In the genomic region with DNA sequence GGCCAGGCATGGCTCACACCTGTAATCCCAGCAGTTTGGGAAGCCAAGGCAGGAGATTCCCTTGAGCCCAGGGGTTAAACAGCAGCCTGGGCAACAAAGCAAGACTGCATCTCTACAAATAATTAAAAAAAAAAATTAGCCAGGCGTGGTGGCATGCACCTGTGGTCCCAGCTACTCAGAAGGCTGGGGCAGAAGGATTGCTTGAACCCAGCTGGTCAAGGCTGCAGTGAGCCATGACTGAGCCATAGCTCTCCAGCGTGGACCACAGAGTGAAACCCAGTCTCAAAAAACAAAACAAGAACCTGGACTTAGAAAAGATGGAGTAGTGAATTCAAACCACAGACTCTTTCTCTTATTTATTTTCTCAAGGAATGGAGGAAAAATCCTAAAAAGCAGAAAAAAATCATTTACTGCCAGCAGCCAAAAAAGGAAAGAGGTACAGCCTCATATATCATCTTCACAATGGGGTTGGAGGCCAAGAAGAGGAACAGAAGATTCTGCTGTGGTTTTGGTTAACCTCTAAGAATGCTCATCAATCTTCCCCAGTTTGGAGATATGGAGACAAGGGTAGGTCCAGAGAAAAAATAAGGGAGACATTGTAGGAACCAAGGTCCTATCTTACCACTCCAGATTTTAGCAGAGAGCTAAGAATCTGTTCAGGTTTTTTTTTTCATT, we compare ENCODE assay signal across 12 cellular contexts. TPM values are rescaled to one million over a fixed set of nuclear protein-coding genes. Genes with fewer than 3 reads are reported as not detected.
DNase-seq lines count a peak whose midpoint lies in the region; ATAC-seq and TF ChIP-seq lines count a peak whose summit lies in the region.
"Had no signal": no experiment of that assay in that cellular context is flagged by ENCODE, and none has a peak within 500 bp of the region (broad histone marks: within the 10 kb centered on the region; RNA-seq: fewer than 3 reads in every experiment).

No MANE protein-coding gene starts in this region.

- no peaks in the 10 kb centered on the region for H3K27me3 ChIP-seq in foreskin keratinocyte
- no peaks in the 10 kb centered on the region for H3K27me3 ChIP-seq in neuronal stem cell (ENCODE audit: control insufficient read depth in 3 of 3, insufficient read depth in 3 of 3, low read depth in 1 of 3, low read length in 3 of 3)
- H3K27me3 ChIP-seq: dorsolateral prefrontal cortex had no signal

- no peak overlapping the region for H3K18ac ChIP-seq in neuronal stem cell (ENCODE audit: low read length)

- H2AFZ ChIP-seq in neuronal stem cell (ENCODE audit: low read length) = no peak overlapping the region

- no peak overlapping the region for H3K23ac ChIP-seq in neuronal stem cell (ENCODE audit: low read depth, low read length, poor library complexity)

- no peak overlapping the region for H2BK120ac ChIP-seq in neuronal stem cell (ENCODE audit: low read depth, low read length)

- TF ChIP-seq POLR2A in NB4 (IDR thresholded peaks at IDR 0.05; ENCODE audit: extremely low read depth, insufficient read length) = no peak

- H2BK12ac ChIP-seq in neuronal stem cell (ENCODE audit: low read length) = no peak overlapping the region

- H3K9me3 ChIP-seq in neuronal stem cell (replicated peaks in 1 of 2; ENCODE audit: control insufficient read depth in 2 of 2, insufficient read depth in 1 of 2, low read depth in 1 of 2, low read length in 2 of 2) = no peaks in the 10 kb centered on the region
- H3K9me3 ChIP-seq: A549 had no signal

- H4K8ac ChIP-seq in neuronal stem cell (ENCODE audit: low read depth, low read length) = no peak overlapping the region

- no peak overlapping the region for H3K27ac ChIP-seq in foreskin keratinocyte
- H3K27ac ChIP-seq in neuronal stem cell (replicated peaks; ENCODE audit: low read length) = no peak overlapping the region
- H3K27ac ChIP-seq: A549, dorsolateral prefrontal cortex had no signal

- H3K14ac ChIP-seq in neuronal stem cell (ENCODE audit: low read length) = no peak overlapping the region

- no peak overlapping the region for H2AK5ac ChIP-seq in neuronal stem cell (ENCODE audit: low read depth, low read length)

- ATAC-seq in GM19452 (IDR thresholded peaks at IDR 0.05; ENCODE audit: unreplicated experiment) (peak; percentile 84), HG02973 (IDR thresholded peaks at IDR 0.05; ENCODE audit: unreplicated experiment) (peak; percentile 81), foreskin keratinocyte (no peak)
- ATAC-seq: A549 had no signal

- no CpG with 5 or more reads among the region's 2 CpGs for WGBS in neuronal stem cell (ENCODE audit: extremely low coverage in 2 of 2, insufficient read length in 2 of 2, insufficient replicate concordance in 1 of 2), 2 donors

- DNase-seq in AG10803 (ENCODE audit: low read depth) = peak; percentile 59
- peak; percentile 18 for DNase-seq in NB4 (ENCODE audit: low read depth)
- DNase-seq in foreskin keratinocyte = no peak
- no peak for DNase-seq in ACHN
- DNase-seq in neuronal stem cell (ENCODE audit: low spot score) = no peak
- no peak for DNase-seq in posterior cingulate gyrus
- DNase-seq: activated naive CD4-positive, alpha-beta T cell; dorsolateral prefrontal cortex; T-helper 9 cell had no signal

- no peak overlapping the region for H3K4ac ChIP-seq in neuronal stem cell (ENCODE audit: low read length)

- H3K4me1 ChIP-seq in foreskin keratinocyte (no peaks in the 10 kb centered on the region), neuronal stem cell (ENCODE audit: control insufficient read depth in 2 of 2, insufficient read depth in 1 of 2, low read depth in 1 of 2, low read length in 2 of 2) (no peaks in the 10 kb centered on the region)
- H3K4me1 ChIP-seq: A549 had no signal

- H2BK15ac ChIP-seq in neuronal stem cell (ENCODE audit: low read length) = no peak overlapping the region

- no peak overlapping the region for H2BK5ac ChIP-seq in neuronal stem cell (ENCODE audit: low read length)

- no peaks in the 10 kb centered on the region for H3K79me1 ChIP-seq in neuronal stem cell (ENCODE audit: low read depth, low read length)

- TF ChIP-seq CTCF in AG10803 (conservative IDR thresholded peaks at IDR 0.05; ENCODE audit: low read length) (no peak), NB4 (IDR thresholded peaks at IDR 0.05; ENCODE audit: low read depth, low read length) (no peak), foreskin keratinocyte (conservative IDR thresholded peaks at IDR 0.05) (no peak)

- intact Hi-C loops in posterior cingulate gyrus (cut with DNase I) = no loop called here

- H3K4me2 ChIP-seq in neuronal stem cell (ENCODE audit: insufficient read depth, low read length, poor library complexity, severe bottlenecking) = no peak overlapping the region
- H3K4me2 ChIP-seq: A549 had no signal

- H3K36me3 ChIP-seq in neuronal stem cell (replicated peaks in 1 of 2; ENCODE audit: control insufficient read depth in 2 of 2, insufficient read depth in 2 of 2, low read length in 2 of 2) = no peaks in the 10 kb centered on the region

- H3K4me3 ChIP-seq in AG10803 (ENCODE audit: low read length) (no peak overlapping the region), NB4 (ENCODE audit: low read depth, low read length) (no peak overlapping the region), neuronal stem cell (ENCODE audit: low read length in 2 of 2) (no peak overlapping the region)
- H3K4me3 ChIP-seq: A549, dorsolateral prefrontal cortex had no signal

- no peak overlapping the region for H4K91ac ChIP-seq in neuronal stem cell (ENCODE audit: low read depth, low read length, poor library complexity)

- no peak overlapping the region for H3K9ac ChIP-seq in neuronal stem cell (ENCODE audit: low read depth, low read length, poor library complexity)

- in situ Hi-C loops in ACHN (cut with HindIII; ENCODE audit: low pct_ligation_motif_present, low pct_unique_long_range_greater_than_20kb, low sequenced_read_pairs) = no loop called here

RNA-seq across cellular contexts. Expression of a gene that starts 40.0 kb away (rescaled TPM):
- 57.7 and 62.5 TPM in 2 replicates for total RNA-seq in foreskin keratinocyte
- 11.2 and 11.5 TPM in 2 replicates for polyA plus RNA-seq in foreskin keratinocyte
- polyA plus RNA-seq in neuronal stem cell (2013, experiment 1 of 2) = 54.4 TPM
- 55.6 TPM for polyA plus RNA-seq in neuronal stem cell (2013, experiment 2 of 2)

Comparison
In these comparisons a context has a peak if more than half of its experiments do, and no peak if none do; other contexts are left out.
1. DNase-seq: peak in AG10803 (single experiment) and NB4 (single experiment); none in foreskin keratinocyte (0 of 2), ACHN (single experiment), neuronal stem cell (single experiment) and posterior cingulate gyrus (0 of 10).